In the genomic region with DNA sequence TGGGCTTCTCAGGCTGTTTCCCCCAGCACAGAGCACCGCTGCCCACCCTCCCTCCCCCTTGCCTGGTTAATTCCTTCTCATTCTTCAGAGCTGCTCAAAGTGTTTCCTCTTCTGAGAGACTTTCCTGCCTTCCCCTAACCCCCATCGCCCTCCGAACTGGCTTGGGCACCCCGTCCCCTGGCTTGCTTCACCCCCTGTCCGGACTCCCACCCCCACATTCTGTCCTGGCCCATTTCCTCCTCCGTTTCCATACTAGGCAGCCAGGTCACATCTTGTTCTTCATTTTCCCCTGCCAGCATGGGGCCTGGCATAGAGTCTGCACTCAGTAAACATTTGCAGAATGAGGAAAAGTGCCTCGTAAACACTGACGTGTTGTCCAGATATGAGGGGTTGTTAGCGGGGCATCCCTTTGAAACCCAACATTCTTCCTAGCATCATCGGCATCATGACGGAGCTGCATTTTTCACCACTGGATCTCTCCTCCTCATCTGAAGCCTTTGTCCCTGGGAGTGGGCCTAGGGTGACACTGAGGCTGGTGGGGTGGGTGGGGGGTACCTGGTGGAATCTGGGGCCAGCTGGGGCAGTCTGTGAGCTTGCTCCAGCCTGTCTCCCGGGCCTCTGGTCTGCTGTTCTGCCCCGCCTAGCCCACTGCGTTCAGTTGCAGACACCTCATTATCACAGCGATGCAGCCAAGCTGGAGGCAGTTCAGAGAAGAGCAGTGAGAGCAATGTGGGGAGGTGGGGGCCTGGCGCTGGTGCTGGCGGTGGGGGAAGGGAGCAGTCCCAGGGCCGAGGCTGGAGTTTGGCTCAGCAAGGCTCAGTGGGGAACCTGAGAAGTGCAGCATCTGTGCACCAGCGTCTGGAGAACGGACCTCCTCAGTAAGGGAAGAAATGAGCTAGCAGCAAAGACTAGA, we compare ENCODE assay signal across 22 cellular contexts.
DNase-seq lines count a peak whose midpoint lies in the region; ATAC-seq, FAIRE-seq and TF ChIP-seq lines count a peak whose summit lies in the region.
"Had no signal": no experiment of that assay in that cellular context is flagged by ENCODE, and none has a peak within 500 bp of the region (broad histone marks: within the 10 kb centered on the region; RNA-seq: fewer than 3 reads in every experiment).

No MANE protein-coding gene starts in this region.

- H3K4me3 Mint-ChIP-seq in type B pancreatic cell: no peak overlapping the region
- H3K4me3 Mint-ChIP-seq in T-cell: no peak overlapping the region
- H3K4me3 Mint-ChIP-seq: CD8-positive, alpha-beta T cell; naive thymus-derived CD8-positive, alpha-beta T cell had no signal

- CTCF ChIA-PET in T-cell (lab: Charles Lee): no interaction called here

- H3K36me3 Mint-ChIP-seq in type B pancreatic cell (no peaks in the 10 kb centered on the region), T-cell (no peaks in the 10 kb centered on the region)
- H3K36me3 Mint-ChIP-seq: CD8-positive, alpha-beta T cell; naive thymus-derived CD8-positive, alpha-beta T cell had no signal

- H3K27me3 Mint-ChIP-seq in type B pancreatic cell (no peaks in the 10 kb centered on the region), T-cell (peaks cover 0 to 5% of the 10 kb centered on the region in 2 donors)
- H3K27me3 Mint-ChIP-seq: naive thymus-derived CD8-positive, alpha-beta T cell had no signal

- no peak for FAIRE-seq in HTR-8/SVneo (lab: Jason Lieb, UNC)
- FAIRE-seq: GM12891 had no signal

- H3K27me3 ChIP-seq in right atrium auricular region: no peaks in the 10 kb centered on the region
- H3K27me3 ChIP-seq: uterus had no signal

- H3K36me3 ChIP-seq in right atrium auricular region: no peaks in the 10 kb centered on the region
- H3K36me3 ChIP-seq: uterus had no signal

- DNase-seq in NCI-H748 (lab: John Stamatoyannopoulos, UW; ENCODE audit: unreplicated experiment): peak; percentile 27
- no peak for DNase-seq in NCI-H748 treated with DMSO at 0.1 percent for 48 hours (lab: John Stamatoyannopoulos, UW)
- DNase-seq in NCI-H524 treated with DMSO at 0.1 percent for 48 hours (lab: John Stamatoyannopoulos, UW): peak; percentile 18
- peak; percentile 44 for DNase-seq in right atrium auricular region (ENCODE audit: low spot score)
- DNase-seq in type B pancreatic cell (ENCODE audit: extremely low spot score, unreplicated experiment): peak; percentile 62
- DNase-seq in T-cell: no peak
- DNase-seq in HTR-8/SVneo (ENCODE audit: insufficient read length, low spot score): no peak
- DNase-seq: activated CD4-positive, alpha-beta T cell treated with anti-CD3 and anti-CD28 coated beads for 1 hour; activated naive CD4-positive, alpha-beta T cell; anterior cingulate cortex; GDM1; GM23248; Kasumi-1; naive thymus-derived CD8-positive, alpha-beta T cell; NCI-H1694 treated with DMSO at 0.1 percent for 48 hours; psoas muscle; stimulated activated naive CD4-positive, alpha-beta T cell; T-helper 2 cell; uterus had no signal

- no peaks in the 10 kb centered on the region for H3K4me1 ChIP-seq in right atrium auricular region
- H3K4me1 ChIP-seq: psoas muscle, uterus had no signal

- ATAC-seq in T-cell (replicated peaks in 1 of 4) (no peak), HG03342 (IDR thresholded peaks at IDR 0.05; ENCODE audit: unreplicated experiment) (no peak)
- ATAC-seq: CD8-positive, alpha-beta T cell; naive thymus-derived CD8-positive, alpha-beta T cell; psoas muscle had no signal

- H3K9me3 ChIP-seq in right atrium auricular region: no peaks in the 10 kb centered on the region
- H3K9me3 ChIP-seq: psoas muscle, uterus had no signal

- TF ChIP-seq CTCF in right atrium auricular region (IDR thresholded peaks at IDR 0.05) (no peak), type B pancreatic cell (conservative IDR thresholded peaks at IDR 0.05) (no peak)

- POLR2A ChIA-PET in T-cell (lab: Charles Lee): no interaction called here

- H3K27ac ChIP-seq in right atrium auricular region: no peak overlapping the region
- H3K27ac ChIP-seq: GM23248, psoas muscle, uterus had no signal

- H3K4me3 ChIP-seq in right atrium auricular region: no peak overlapping the region
- H3K4me3 ChIP-seq: GM23248, psoas muscle, uterus had no signal

- no peaks in the 10 kb centered on the region for H3K9me3 Mint-ChIP-seq in type B pancreatic cell
- no peaks in the 10 kb centered on the region for H3K9me3 Mint-ChIP-seq in T-cell
- H3K9me3 Mint-ChIP-seq: CD8-positive, alpha-beta T cell; naive thymus-derived CD8-positive, alpha-beta T cell had no signal

- H3K4me1 Mint-ChIP-seq in type B pancreatic cell (ENCODE audit: unreplicated experiment): peaks cover 9% of the 10 kb centered on the region
- H3K4me1 Mint-ChIP-seq in T-cell: no peaks in the 10 kb centered on the region
- H3K4me1 Mint-ChIP-seq: naive thymus-derived CD8-positive, alpha-beta T cell had no signal

- H3K27ac Mint-ChIP-seq in type B pancreatic cell: no peak overlapping the region
- H3K27ac Mint-ChIP-seq in T-cell: no peak overlapping the region
- H3K27ac Mint-ChIP-seq: CD8-positive, alpha-beta T cell; naive thymus-derived CD8-positive, alpha-beta T cell had no signal

Comparison
In these comparisons a context has a peak if more than half of its experiments do, and no peak if none do; other contexts are left out.
1. DNase-seq: peak in NCI-H748 (single experiment), NCI-H524 treated with DMSO at 0.1 percent for 48 hours (single experiment), right atrium auricular region (single experiment) and type B pancreatic cell (single experiment); none in NCI-H748 treated with DMSO at 0.1 percent for 48 hours (single experiment), T-cell (0 of 34) and HTR-8/SVneo (single experiment).